7 cellular contexts compared by ENCODE assay signal in genomic region chr15:99704444-99704838, GRCh38. TPM values are rescaled to one million over a fixed set of nuclear protein-coding genes. Genes with fewer than 3 reads are reported as not detected.
DNase-seq lines count a peak whose midpoint lies in the region; ATAC-seq and TF ChIP-seq lines count a peak whose summit lies in the region.

No MANE protein-coding gene starts in this region.

- no peak overlapping the region for H2AFZ ChIP-seq in hepatocyte

- intact Hi-C loops in gastrocnemius medialis (cut with DNase I; ENCODE audit: low total_unique reads) = loop anchor here (1.0 to 10.0 kb wide), 5 partner anchors 50 to 600 kb away; partner anchors contain the start of gene SYNM

- H3K4me1 ChIP-seq in hepatocyte (ENCODE audit: insufficient read depth) (peaks cover 17% of the 10 kb centered on the region), gastrocnemius medialis (peaks cover 41 to 53% of the 10 kb centered on the region in 2 donors)

- H3K4me2 ChIP-seq in hepatocyte = peak overlapping the region; percentile 60

- H3K9me2 ChIP-seq in hepatocyte (replicated peaks; ENCODE audit: insufficient read depth) = no peaks in the 10 kb centered on the region

- H3K79me2 ChIP-seq in hepatocyte = no peaks in the 10 kb centered on the region

- H3K27me3 ChIP-seq in hepatocyte (no peaks in the 10 kb centered on the region), gastrocnemius medialis (no peaks in the 10 kb centered on the region)

- TF ChIP-seq POLR2A in gastrocnemius medialis (IDR thresholded peaks at IDR 0.05) = no peak

- TF ChIP-seq CTCF in hepatocyte (IDR thresholded peaks at IDR 0.05; ENCODE audit: poor library complexity) = peak; percentile 79
- TF ChIP-seq CTCF in gastrocnemius medialis (IDR thresholded peaks at IDR 0.05 in 4 of 5, conservative IDR thresholded peaks at IDR 0.05 in 1 of 5) = peak; percentile 75 to 83 (median 79)

- no peak overlapping the region for H3K4me3 ChIP-seq in hepatocyte
- H3K4me3 ChIP-seq in gastrocnemius medialis = no peak overlapping the region

- DNase-seq in G401 (ENCODE audit: low spot score) (peak; percentile 90), HT-29 (ENCODE audit: low spot score) (peak; percentile 96), NCI-H748 treated with DMSO at 0.1 percent for 48 hours (lab: John Stamatoyannopoulos, UW) (peak; percentile 54), astrocyte of the hippocampus (ENCODE audit: low read depth, low spot score) (peak; percentile 92), hepatocyte (ENCODE audit: low spot score) (peak; percentile 92), gastrocnemius medialis (peak in 1 of 2 donors; percentile 44)

- ATAC-seq in GM21390 (IDR thresholded peaks at IDR 0.05; ENCODE audit: unreplicated experiment) = peak; percentile 72
- ATAC-seq in gastrocnemius medialis = peak; percentile 59 to 71

- H3K36me3 ChIP-seq in hepatocyte (replicated peaks; ENCODE audit: insufficient read depth, low read depth) = no peaks in the 10 kb centered on the region
- H3K36me3 ChIP-seq in gastrocnemius medialis = no peaks in the 10 kb centered on the region

- H3K9me3 ChIP-seq in hepatocyte (ENCODE audit: low read depth) = no peaks in the 10 kb centered on the region
- H3K9me3 ChIP-seq in gastrocnemius medialis = no peaks in the 10 kb centered on the region

- 33% methylated on average over 3 of the region's 3 CpGs for WGBS in hepatocyte (ENCODE audit: low lambda C conversion rate, missing lambda C conversion rate)

- in situ Hi-C loops in G401 (cut with HindIII; ENCODE audit: low sequenced_read_pairs) = no loop called here
- in situ Hi-C loops in gastrocnemius medialis (cut with MboI; ENCODE audit: low sequenced_read_pairs in 4 of 4) = loop anchor here (5.0 to 25.0 kb wide), 5 partner anchors 137 to 432 kb away; partner anchors contain the start of gene MEF2A (in 1 of the 4)

- H3K27ac ChIP-seq in hepatocyte (peak overlapping the region; percentile 71), gastrocnemius medialis (peak overlapping the region; percentile 82 to 90 (median 84))

- H4K20me1 ChIP-seq in hepatocyte (ENCODE audit: insufficient read depth, poor library complexity, severe bottlenecking) = no peaks in the 10 kb centered on the region

RNA-seq across cellular contexts. Expression of gene LYSMD4, which starts 28.8 kb away (rescaled TPM):
- total RNA-seq in G401 (2014; rRNA removed; shearing (Covaris generic)) = 8.0 and 9.1 TPM in 2 replicates
- total RNA-seq in HT-29 (2014; rRNA removed; shearing (Covaris generic)) = 19.2 and 21.0 TPM in 2 replicates
- 7.7 and 12.8 TPM in 2 replicates for total RNA-seq in hepatocyte
- 9.0 and 15.4 TPM in 2 replicates for polyA plus RNA-seq in hepatocyte
- total RNA-seq in gastrocnemius medialis = 10 to 100 TPM in 2 of 4 donors, 1 to 10 TPM in 2; 5.1 to 15.8 (median 11.9) TPM
